Comparison of ENCODE assay signal across 14 cellular contexts in the genomic region with DNA sequence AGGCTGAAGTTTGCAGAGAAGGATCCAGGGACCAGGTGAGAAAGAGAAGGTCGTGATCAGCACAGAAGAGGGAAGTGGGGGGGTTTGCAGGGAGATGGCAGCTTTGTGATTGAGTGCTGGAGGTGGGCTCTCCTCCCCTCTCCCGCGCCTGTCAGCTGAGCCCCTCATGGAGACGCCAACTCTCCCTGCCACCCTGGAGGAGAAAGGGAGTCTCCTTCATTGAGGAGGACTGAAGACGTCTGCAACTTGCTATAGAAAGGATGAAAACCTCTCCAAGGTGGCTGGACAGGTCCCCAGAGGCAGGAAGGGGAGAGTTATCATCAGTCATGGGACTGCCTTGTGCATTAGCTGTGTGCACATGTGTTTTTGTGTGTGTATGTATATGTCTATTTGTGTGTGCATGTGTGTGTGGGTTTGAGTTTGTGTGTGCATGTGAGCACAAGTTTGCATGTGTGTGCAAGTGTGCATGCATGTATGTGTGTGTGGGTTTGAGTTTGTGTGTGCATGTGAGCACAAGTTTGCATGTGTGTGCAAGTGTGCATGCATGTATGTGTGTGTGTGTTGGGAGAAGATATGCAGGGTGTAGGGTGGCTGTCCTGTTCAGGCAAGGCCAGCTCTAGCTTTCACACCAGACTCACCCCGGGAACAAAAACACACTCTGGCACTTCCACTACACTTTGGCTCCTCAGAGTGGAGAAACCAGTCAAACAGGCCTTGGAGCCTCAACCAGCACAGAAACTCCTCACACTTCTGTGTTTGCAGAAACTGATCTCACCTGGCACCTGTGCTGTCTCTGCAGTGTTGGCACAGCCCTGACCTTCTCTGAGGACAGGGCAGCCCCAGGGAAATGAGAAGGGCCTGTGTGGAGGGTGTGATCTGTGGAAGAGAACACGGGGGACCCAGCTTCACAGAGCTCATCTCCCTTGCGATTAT. TPM values are rescaled to one million over a fixed set of nuclear protein-coding genes. Genes with fewer than 3 reads are reported as not detected.
DNase-seq lines count a peak whose midpoint lies in the region; ATAC-seq and TF ChIP-seq lines count a peak whose summit lies in the region.
"Had no signal": no experiment of that assay in that cellular context is flagged by ENCODE, and none has a peak within 500 bp of the region (broad histone marks: within the 10 kb centered on the region; RNA-seq: fewer than 3 reads in every experiment).

No MANE protein-coding gene starts in this region.

- peaks cover 2% of the 10 kb centered on the region for H3K4me1 Mint-ChIP-seq in activated naive CD8-positive, alpha-beta T cell treated with anti-CD3 and anti-CD28 coated beads, Interleukin-2, amount 10 ng/mL, durations not matched to agents 7 days and 5 days
- no peaks in the 10 kb centered on the region for H3K4me1 Mint-ChIP-seq in activated naive CD8-positive, alpha-beta T cell treated with anti-CD3 and anti-CD28 coated beads, Interleukin-2, amount 50 U/mL, for 24 hours

- TF ChIP-seq POLR2A in upper lobe of left lung (IDR thresholded peaks at IDR 0.05) = no peak

- peaks cover 18% of the 10 kb centered on the region for H3K27me3 Mint-ChIP-seq in activated naive CD8-positive, alpha-beta T cell treated with anti-CD3 and anti-CD28 coated beads, Interleukin-2, amount 10 ng/mL, durations not matched to agents 7 days and 5 days
- peaks cover 15% of the 10 kb centered on the region for H3K27me3 Mint-ChIP-seq in activated naive CD8-positive, alpha-beta T cell treated with anti-CD3 and anti-CD28 coated beads, Interleukin-2, amount 50 U/mL, for 24 hours

- TF ChIP-seq EP300 in upper lobe of left lung (IDR thresholded peaks at IDR 0.05) = peak in 2 of 4 donors; percentile 9 to 80

- no peaks in the 10 kb centered on the region for H3K9me3 Mint-ChIP-seq in activated naive CD8-positive, alpha-beta T cell treated with anti-CD3 and anti-CD28 coated beads, Interleukin-2, amount 10 ng/mL, durations not matched to agents 7 days and 5 days
- H3K9me3 Mint-ChIP-seq in activated naive CD8-positive, alpha-beta T cell treated with anti-CD3 and anti-CD28 coated beads, Interleukin-2, amount 50 U/mL, for 24 hours = no peaks in the 10 kb centered on the region

- H3K4me2 ChIP-seq in PC-9 = peak overlapping the region; percentile 59
- H3K4me2 ChIP-seq: KMS-11 had no signal

- no peaks in the 10 kb centered on the region for H3F3A ChIP-seq in PC-9 (ENCODE audit: insufficient read depth, low read depth)

- H3K36me3 ChIP-seq in PC-9 (ENCODE audit: low read depth) (no peaks in the 10 kb centered on the region), upper lobe of left lung (no peaks in the 10 kb centered on the region)
- H3K36me3 ChIP-seq: gastroesophageal sphincter, neutrophil had no signal

- no peak overlapping the region for H3K4me3 ChIP-seq in PC-9
- H3K4me3 ChIP-seq in upper lobe of left lung = no peak overlapping the region
- H3K4me3 ChIP-seq: gastroesophageal sphincter had no signal

- no peaks in the 10 kb centered on the region for H4K20me1 ChIP-seq in PC-9 (ENCODE audit: insufficient read depth)

- no peaks in the 10 kb centered on the region for H3K27me3 ChIP-seq in PC-9 (ENCODE audit: insufficient read depth, low read depth)
- no peaks in the 10 kb centered on the region for H3K27me3 ChIP-seq in upper lobe of left lung
- H3K27me3 ChIP-seq: gastroesophageal sphincter, neutrophil had no signal

- H3K4me3 Mint-ChIP-seq in activated naive CD8-positive, alpha-beta T cell treated with anti-CD3 and anti-CD28 coated beads, Interleukin-2, amount 10 ng/mL, durations not matched to agents 7 days and 5 days = no peak overlapping the region
- H3K4me3 Mint-ChIP-seq in activated naive CD8-positive, alpha-beta T cell treated with anti-CD3 and anti-CD28 coated beads, Interleukin-2, amount 50 U/mL, for 24 hours = no peak overlapping the region

- no peak overlapping the region for H3K27ac ChIP-seq in PC-9
- H3K27ac ChIP-seq in upper lobe of left lung = peak overlapping the region in 3 of 4 donors; percentile 27 to 52 (median 37)
- H3K27ac ChIP-seq: gastroesophageal sphincter, KMS-11, neutrophil had no signal

- POLR2A ChIA-PET in activated naive CD8-positive, alpha-beta T cell treated with anti-CD3 and anti-CD28 coated beads, Interleukin-2, amount 10 ng/mL, durations not matched to agents 7 days and 5 days (lab: Charles Lee) = no interaction called here
- POLR2A ChIA-PET in PC-9 (lab: Charles Lee; ENCODE audit: unreplicated experiment) = interaction anchor here (0.6 kb wide), 1 partner anchor 46 kb away, joined by 4 read pairs; no protein-coding TSS in a partner anchor

- CTCF ChIA-PET in PC-9 (lab: Charles Lee) = interaction anchor here (0.7 kb wide), 1 partner anchor 45 kb away, joined by 3 read pairs; no protein-coding TSS in a partner anchor

- no peaks in the 10 kb centered on the region for H3K79me2 ChIP-seq in PC-9 (ENCODE audit: low read depth)

- H3K9me3 ChIP-seq in PC-9 (ENCODE audit: insufficient read depth, low read depth) (no peaks in the 10 kb centered on the region), upper lobe of left lung (no peaks in the 10 kb centered on the region)
- H3K9me3 ChIP-seq: gastroesophageal sphincter, neutrophil had no signal

- 54 to 61% methylated on average over 8 of the region's 8 CpGs for WGBS in upper lobe of left lung, 2 donors

- DNase-seq in activated naive CD8-positive, alpha-beta T cell treated with anti-CD3 and anti-CD28 coated beads, Interleukin-2, amount 10 ng/mL, durations not matched to agents 7 days and 5 days = peak; percentile 15
- no peak for DNase-seq in activated naive CD8-positive, alpha-beta T cell treated with anti-CD3 and anti-CD28 coated beads, Interleukin-2, amount 50 U/mL, for 24 hours
- DNase-seq in PC-9 (peak; percentile 75 to 81), left kidney (ENCODE audit: low read depth, low spot score) (peak; percentile 76), upper lobe of left lung (peak in 1 of 2 donors; percentile 85), NAMALWA (ENCODE audit: low spot score) (no peak)
- no peak for DNase-seq in activated CD4-positive, alpha-beta T cell treated with anti-CD3 and anti-CD28 coated beads, Interleukin-2, amount 50 U/mL, for 1 hour
- DNase-seq: activated CD8-positive, alpha-beta memory T cell treated with anti-CD3 and anti-CD28 coated beads, Interleukin-2, amount 50 U/mL, for 4 hours; stimulated activated CD4-positive, alpha-beta T cell treated with anti-CD3 and anti-CD28 coated beads, Interleukin-12 subunit alpha, Interleukin-12 subunit beta, amount 100 ng/mL, for 4 hours had no signal

- no peak overlapping the region for H3K27ac Mint-ChIP-seq in activated naive CD8-positive, alpha-beta T cell treated with anti-CD3 and anti-CD28 coated beads, Interleukin-2, amount 10 ng/mL, durations not matched to agents 7 days and 5 days
- H3K27ac Mint-ChIP-seq in activated naive CD8-positive, alpha-beta T cell treated with anti-CD3 and anti-CD28 coated beads, Interleukin-2, amount 50 U/mL, for 24 hours = no peak overlapping the region

- intact Hi-C loops in PC-9 (cut with micrococcal nuclease; ENCODE audit: unreplicated experiment) = loop anchor here (1.0 kb wide), 1 partner anchor 48 kb away; no protein-coding TSS in a partner anchor

- no peak for ATAC-seq in activated naive CD8-positive, alpha-beta T cell treated with anti-CD3 and anti-CD28 coated beads, Interleukin-2, amount 10 ng/mL, durations not matched to agents 7 days and 5 days (ENCODE audit: low read depth)
- no peak for ATAC-seq in activated naive CD8-positive, alpha-beta T cell treated with anti-CD3 and anti-CD28 coated beads, Interleukin-2, amount 50 U/mL, for 24 hours
- ATAC-seq in upper lobe of left lung (ENCODE audit: low FRiP score in 2 of 2) (peak; percentile 32 to 79), GM21367 (IDR thresholded peaks at IDR 0.05; ENCODE audit: unreplicated experiment) (no peak)
- ATAC-seq: gastroesophageal sphincter had no signal

- no peaks in the 10 kb centered on the region for H3K9me2 ChIP-seq in PC-9 (ENCODE audit: insufficient read depth)

- no TSS peak for BruUV-seq in PC-9 (replicated peaks; lab: Mats Ljungman, UMichigan)

- H3K4me1 ChIP-seq in PC-9 (replicated peaks; ENCODE audit: insufficient read depth) (peaks cover 63% of the 10 kb centered on the region), upper lobe of left lung (peaks cover 6 to 37% (median 20%) of the 10 kb centered on the region in 4 donors)

- no peaks in the 10 kb centered on the region for H3K36me3 Mint-ChIP-seq in activated naive CD8-positive, alpha-beta T cell treated with anti-CD3 and anti-CD28 coated beads, Interleukin-2, amount 10 ng/mL, durations not matched to agents 7 days and 5 days
- no peaks in the 10 kb centered on the region for H3K36me3 Mint-ChIP-seq in activated naive CD8-positive, alpha-beta T cell treated with anti-CD3 and anti-CD28 coated beads, Interleukin-2, amount 50 U/mL, for 24 hours (ENCODE audit: low read depth)

- TF ChIP-seq CTCF in PC-9 (conservative IDR thresholded peaks at IDR 0.05) (no peak), upper lobe of left lung (IDR thresholded peaks at IDR 0.05) (no peak)

- no peak overlapping the region for H2AFZ ChIP-seq in PC-9

RNA-seq across cellular contexts. Expression of a gene that starts 3.8 kb away (rescaled TPM):
- total RNA-seq in activated naive CD8-positive, alpha-beta T cell treated with anti-CD3 and anti-CD28 coated beads, Interleukin-2, amount 10 ng/mL, durations not matched to agents 7 days and 5 days = not detected
- total RNA-seq in PC-9 (2021) (3.0 and 6.3 TPM in 2 replicates), upper lobe of left lung (not detected)
- total RNA-seq: dermis microvascular lymphatic vessel endothelial cell, gastroesophageal sphincter had no signal

RNA-seq across cellular contexts. Expression of a gene that starts 21.6 kb away (rescaled TPM):
- total RNA-seq in activated naive CD8-positive, alpha-beta T cell treated with anti-CD3 and anti-CD28 coated beads, Interleukin-2, amount 10 ng/mL, durations not matched to agents 7 days and 5 days = not detected
- total RNA-seq in PC-9 (2021) = not detected in 2 replicates
- total RNA-seq in upper lobe of left lung = not detected
- total RNA-seq: dermis microvascular lymphatic vessel endothelial cell had no signal

Comparison
In these comparisons a context has a peak if more than half of its experiments do, and no peak if none do; other contexts are left out.
1. DNase-seq: peak in activated naive CD8-positive, alpha-beta T cell treated with anti-CD3 and anti-CD28 coated beads, Interleukin-2, amount 10 ng/mL, durations not matched to agents 7 days and 5 days (single experiment), PC-9 (2 of 2) and left kidney (single experiment); none in activated naive CD8-positive, alpha-beta T cell treated with anti-CD3 and anti-CD28 coated beads, Interleukin-2, amount 50 U/mL, for 24 hours (single experiment), NAMALWA (single experiment) and activated CD4-positive, alpha-beta T cell treated with anti-CD3 and anti-CD28 coated beads, Interleukin-2, amount 50 U/mL, for 1 hour (single experiment).
2. ATAC-seq: peak in upper lobe of left lung (2 of 2); none in activated naive CD8-positive, alpha-beta T cell treated with anti-CD3 and anti-CD28 coated beads, Interleukin-2, amount 10 ng/mL, durations not matched to agents 7 days and 5 days (single experiment), activated naive CD8-positive, alpha-beta T cell treated with anti-CD3 and anti-CD28 coated beads, Interleukin-2, amount 50 U/mL, for 24 hours (single experiment) and GM21367 (single experiment).